In the genomic region with DNA sequence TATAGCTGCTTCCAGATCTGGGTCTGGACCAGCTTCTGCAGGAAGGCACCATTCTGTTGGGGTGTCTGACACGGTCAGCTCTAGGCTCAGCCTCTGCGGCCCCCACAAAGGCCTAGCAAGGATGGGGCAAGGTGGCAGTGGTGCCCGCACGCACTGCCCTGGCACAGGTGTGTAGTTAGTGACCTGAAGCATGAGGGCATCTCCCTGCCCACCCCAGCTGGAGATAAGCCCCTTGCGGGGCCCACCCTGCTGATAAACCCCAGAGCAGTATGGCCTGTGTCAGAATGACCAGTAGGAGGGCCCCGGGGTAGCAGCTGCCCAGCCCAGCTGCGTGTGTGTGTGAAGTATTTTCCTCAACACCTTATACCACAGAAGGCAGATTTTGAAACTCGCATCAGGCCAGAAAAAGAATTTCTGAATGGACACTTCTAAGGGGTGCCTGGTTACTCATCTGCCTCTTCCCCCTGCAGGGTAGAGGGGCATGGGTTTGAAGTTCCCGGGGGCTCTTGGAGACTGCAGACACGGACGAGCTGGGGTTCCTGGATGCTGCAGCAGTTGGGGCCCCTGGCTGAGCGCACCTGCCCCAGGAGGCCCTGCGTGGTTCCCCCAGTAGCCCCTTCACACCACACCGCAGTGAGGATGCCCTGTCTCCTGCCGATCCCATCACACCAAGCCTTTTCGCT, we compare ENCODE assay signal across 11 cellular contexts. TPM values are rescaled to one million over a fixed set of nuclear protein-coding genes. Genes with fewer than 3 reads are reported as not detected.
DNase-seq lines count a peak whose midpoint lies in the region; ATAC-seq and TF ChIP-seq lines count a peak whose summit lies in the region.
"Had no signal": no experiment of that assay in that cellular context is flagged by ENCODE, and none has a peak within 500 bp of the region (broad histone marks: within the 10 kb centered on the region; RNA-seq: fewer than 3 reads in every experiment).

No MANE protein-coding gene starts in this region.

- no peak for TF ChIP-seq EP300 in gastroesophageal sphincter (IDR thresholded peaks at IDR 0.05)

- H3K9me3 Mint-ChIP-seq in activated naive CD4-positive, alpha-beta T cell treated with anti-CD3 and anti-CD28 coated beads for 36 hours: no peaks in the 10 kb centered on the region
- H3K9me3 Mint-ChIP-seq in stimulated activated memory B cell treated with anti-CD40 and anti-IgM and Interleukin-4, amounts not matched to agents 10 μg/mL and 1 μg/mL and 100 μg/mL, for 72 hours: no peaks in the 10 kb centered on the region

- peak overlapping the region; percentile 27 for H3K4me3 Mint-ChIP-seq in activated naive CD4-positive, alpha-beta T cell treated with anti-CD3 and anti-CD28 coated beads for 36 hours
- peak overlapping the region; percentile 25 for H3K4me3 Mint-ChIP-seq in stimulated activated memory B cell treated with anti-CD40 and anti-IgM and Interleukin-4, amounts not matched to agents 10 μg/mL and 1 μg/mL and 100 μg/mL, for 72 hours

- H3K4me1 ChIP-seq in gastroesophageal sphincter: peaks cover 0 to 72% (median 34%) of the 10 kb centered on the region in 3 donors

- peak overlapping the region; percentile 100 for H3K27ac ChIP-seq in VCaP
- peak overlapping the region in 3 of 4 donors; percentile 98 to 99 (median 99) for H3K27ac ChIP-seq in gastroesophageal sphincter

- no peak overlapping the region for H3K4me3 ChIP-seq in gastroesophageal sphincter

- ATAC-seq in gastroesophageal sphincter (no peak), GM18519 (IDR thresholded peaks at IDR 0.05; ENCODE audit: low FRiP score, unreplicated experiment) (no peak), HG03460 (IDR thresholded peaks at IDR 0.05; ENCODE audit: unreplicated experiment) (no peak)
- no peak for ATAC-seq in stimulated activated memory B cell treated with anti-CD40 and anti-IgM and Interleukin-4, amounts not matched to agents 10 μg/mL and 1 μg/mL and 100 μg/mL, for 72 hours

- peak overlapping the region; percentile 83 for H3K27ac Mint-ChIP-seq in activated naive CD4-positive, alpha-beta T cell treated with anti-CD3 and anti-CD28 coated beads for 36 hours
- H3K27ac Mint-ChIP-seq in stimulated activated memory B cell treated with anti-CD40 and anti-IgM and Interleukin-4, amounts not matched to agents 10 μg/mL and 1 μg/mL and 100 μg/mL, for 72 hours: peak overlapping the region; percentile 92

- H3K36me3 ChIP-seq in gastroesophageal sphincter: peaks cover 0 to 42% of the 10 kb centered on the region in 2 donors

- H3K36me3 Mint-ChIP-seq in activated naive CD4-positive, alpha-beta T cell treated with anti-CD3 and anti-CD28 coated beads for 36 hours (ENCODE audit: low read depth): peaks cover 34% of the 10 kb centered on the region
- peaks cover 31% of the 10 kb centered on the region for H3K36me3 Mint-ChIP-seq in stimulated activated memory B cell treated with anti-CD40 and anti-IgM and Interleukin-4, amounts not matched to agents 10 μg/mL and 1 μg/mL and 100 μg/mL, for 72 hours

- CTCF ChIA-PET in activated naive CD4-positive, alpha-beta T cell treated with anti-CD3 and anti-CD28 coated beads for 36 hours (lab: Charles Lee): interaction anchor here (0.5 to 1.4 kb wide), 3 partner anchors 19 to 354 kb away, joined by 3 read pairs; no protein-coding TSS in a partner anchor

- intact Hi-C loops in activated naive CD4-positive, alpha-beta T cell treated with anti-CD3 and anti-CD28 coated beads for 36 hours (cut with micrococcal nuclease): no loop called here

- H3K27me3 Mint-ChIP-seq in activated naive CD4-positive, alpha-beta T cell treated with anti-CD3 and anti-CD28 coated beads for 36 hours (ENCODE audit: low read depth): no peaks in the 10 kb centered on the region
- no peaks in the 10 kb centered on the region for H3K27me3 Mint-ChIP-seq in stimulated activated memory B cell treated with anti-CD40 and anti-IgM and Interleukin-4, amounts not matched to agents 10 μg/mL and 1 μg/mL and 100 μg/mL, for 72 hours

- H3K4me1 Mint-ChIP-seq in activated naive CD4-positive, alpha-beta T cell treated with anti-CD3 and anti-CD28 coated beads for 36 hours (ENCODE audit: low read depth): peaks cover 47% of the 10 kb centered on the region
- peaks cover 62% of the 10 kb centered on the region for H3K4me1 Mint-ChIP-seq in stimulated activated memory B cell treated with anti-CD40 and anti-IgM and Interleukin-4, amounts not matched to agents 10 μg/mL and 1 μg/mL and 100 μg/mL, for 72 hours

- TF ChIP-seq POLR2A in gastroesophageal sphincter (IDR thresholded peaks at IDR 0.05): peak in 1 of 2 donors; percentile 17

- no peaks in the 10 kb centered on the region for H3K27me3 ChIP-seq in gastroesophageal sphincter

- no peaks in the 10 kb centered on the region for H3K9me3 ChIP-seq in gastroesophageal sphincter

- TF ChIP-seq CTCF in VCaP (conservative IDR thresholded peaks at IDR 0.05) (no peak), gastroesophageal sphincter (IDR thresholded peaks at IDR 0.05) (no peak)

- 65% methylated on average over 4 of the region's 16 CpGs; no CpG with 5 or more reads in 1 of the 2 donors for WGBS in gastroesophageal sphincter (ENCODE audit: low coverage in 1 of 2), 2 donors

- DNase-seq in activated naive CD4-positive, alpha-beta T cell treated with anti-CD3 and anti-CD28 coated beads for 36 hours: no peak
- DNase-seq in activated naive CD4-positive, alpha-beta T cell treated with anti-CD3 and anti-CD28 coated beads, Interleukin-2, amount 50 U/mL, for 16 hours: no peak
- DNase-seq in A172 (ENCODE audit: low spot score): no peak
- DNase-seq: DMS79 treated with DMSO at 0.1 percent for 48 hours had no signal

RNA-seq across cellular contexts. Expression of a gene that starts 4.6 kb away (rescaled TPM):
- 100 to 1,000 TPM; 355 to 389 TPM for total RNA-seq in activated naive CD4-positive, alpha-beta T cell treated with anti-CD3 and anti-CD28 coated beads for 36 hours
- 100 to 1,000 TPM; 120 to 219 (median 169) TPM for total RNA-seq in gastroesophageal sphincter
- total RNA-seq in A172 (2014; rRNA removed; shearing (Covaris generic)): 173 and 183 TPM in 2 replicates

RNA-seq across cellular contexts. Expression of a gene that starts 6.2 kb away (rescaled TPM):
- 100 to 1,000 TPM; 273 to 276 TPM for total RNA-seq in activated naive CD4-positive, alpha-beta T cell treated with anti-CD3 and anti-CD28 coated beads for 36 hours
- total RNA-seq in gastroesophageal sphincter: 100 to 1,000 TPM; 257 to 365 (median 324) TPM
- 1,091 and 1,235 TPM in 2 replicates for total RNA-seq in A172 (2014; rRNA removed; shearing (Covaris generic))

RNA-seq across cellular contexts. Expression of a gene that starts 24.8 kb away (rescaled TPM):
- total RNA-seq in activated naive CD4-positive, alpha-beta T cell treated with anti-CD3 and anti-CD28 coated beads for 36 hours: 100 to 1,000 TPM; 213 to 217 TPM
- 10 to 100 TPM; 26.6 to 68.1 (median 55.5) TPM for total RNA-seq in gastroesophageal sphincter
- total RNA-seq in A172 (2014; rRNA removed; shearing (Covaris generic)): 376 and 393 TPM in 2 replicates

RNA-seq across cellular contexts. Expression of a gene that starts 24.9 kb away (rescaled TPM):
- 100 to 1,000 TPM; 171 to 182 TPM for total RNA-seq in activated naive CD4-positive, alpha-beta T cell treated with anti-CD3 and anti-CD28 coated beads for 36 hours
- total RNA-seq in gastroesophageal sphincter: 100 to 1,000 TPM in 3 of 4 donors, 10 to 100 TPM in 1; 81.0 to 128 (median 119) TPM
- total RNA-seq in A172 (2014; rRNA removed; shearing (Covaris generic)): 207 and 245 TPM in 2 replicates

RNA-seq across cellular contexts. Expression of a gene that starts 31.7 kb away (rescaled TPM):
- total RNA-seq in activated naive CD4-positive, alpha-beta T cell treated with anti-CD3 and anti-CD28 coated beads for 36 hours: not detected
- not detected for total RNA-seq in gastroesophageal sphincter
- total RNA-seq in A172 (2014; rRNA removed; shearing (Covaris generic)): not detected in 2 replicates
- total RNA-seq: H4, renal cortical epithelial cell had no signal
